Comparison of ENCODE assay signal across 9 cellular contexts in the genomic region with DNA sequence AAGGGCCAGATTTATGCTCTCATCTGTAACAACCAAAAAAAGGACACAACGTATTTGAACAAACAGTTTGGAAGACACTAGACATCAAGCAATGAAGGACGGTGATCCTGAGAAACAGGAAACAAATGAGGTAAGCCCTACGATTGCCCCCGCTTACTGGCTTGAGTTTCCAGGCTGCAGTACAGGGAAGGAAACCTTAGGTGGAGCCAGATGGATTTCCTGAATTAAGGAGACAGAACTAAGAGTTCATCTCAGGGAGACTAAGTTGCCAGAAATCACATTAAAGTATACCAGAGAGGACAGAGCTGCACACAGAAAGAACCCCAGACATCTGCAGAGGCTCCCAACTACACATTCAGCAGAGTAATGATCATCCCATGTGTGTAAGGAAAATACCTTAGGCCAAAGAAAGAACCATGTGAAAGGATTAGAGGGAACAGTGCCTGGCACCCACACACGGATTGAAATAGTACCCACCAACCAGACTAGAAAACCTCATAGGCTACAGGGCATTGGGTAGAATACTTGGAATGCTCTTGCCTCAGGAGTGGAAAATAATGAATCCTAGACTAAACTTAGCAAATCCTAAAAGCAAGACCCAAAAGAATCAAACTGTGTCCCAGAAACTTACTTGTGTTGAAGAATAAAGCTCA.
DNase-seq lines count a peak whose midpoint lies in the region; ATAC-seq, FAIRE-seq and TF ChIP-seq lines count a peak whose summit lies in the region.
"Had no signal": no experiment of that assay in that cellular context is flagged by ENCODE, and none has a peak within 500 bp of the region (broad histone marks: within the 10 kb centered on the region; RNA-seq: fewer than 3 reads in every experiment).

No MANE protein-coding gene starts in this region.

- H3K79me2 ChIP-seq in keratinocyte (ENCODE audit: control insufficient read depth, insufficient read depth, low read length): no peaks in the 10 kb centered on the region

- H4K20me1 ChIP-seq in keratinocyte (ENCODE audit: control insufficient read depth, extremely low read depth, insufficient read depth, low read length): no peaks in the 10 kb centered on the region

- TF ChIP-seq CTCF in AG09319 (IDR thresholded peaks at IDR 0.05; ENCODE audit: low read depth, low read length): peak; percentile 34
- TF ChIP-seq CTCF in adrenal gland (IDR thresholded peaks at IDR 0.05): peak; percentile 30 to 60 (median 54)
- TF ChIP-seq CTCF in keratinocyte (optimal IDR thresholded peaks at IDR 0.05 in 1 of 3, IDR thresholded peaks at IDR 0.05 in 1 of 3, conservative IDR thresholded peaks at IDR 0.05 in 1 of 3; ENCODE audit: extremely low read depth in 1 of 3, insufficient read depth in 2 of 3, low read length in 3 of 3): peak in 2 of 3 experiments; percentile 16 to 17

- peaks cover 3 to 12% (median 4%) of the 10 kb centered on the region in 5 donors for H3K27me3 Mint-ChIP-seq in naive thymus-derived CD8-positive, alpha-beta T cell

- POLR2A ChIA-PET in naive thymus-derived CD8-positive, alpha-beta T cell (lab: Charles Lee): interaction anchor here (0.6 kb wide), 1 partner anchor 16 kb away, joined by 3 read pairs; no protein-coding TSS in a partner anchor

- 17 to 25% (median 20%) methylated on average over 5 of the region's 5 CpGs for WGBS in adrenal gland, 4 donors

- H3K36me3 ChIP-seq in adrenal gland (replicated peaks in 1 of 2): no peaks in the 10 kb centered on the region
- H3K36me3 ChIP-seq in keratinocyte (ENCODE audit: control insufficient read depth in 2 of 2, extremely low read depth in 1 of 2, insufficient read depth in 2 of 2, low read length in 2 of 2): no peaks in the 10 kb centered on the region

- ATAC-seq in naive thymus-derived CD8-positive, alpha-beta T cell: no peak
- ATAC-seq in GM21367 (IDR thresholded peaks at IDR 0.05; ENCODE audit: unreplicated experiment): no peak

- H2AFZ ChIP-seq in keratinocyte (ENCODE audit: control insufficient read depth, low read length): no peak overlapping the region

- H3K9me1 ChIP-seq in keratinocyte (ENCODE audit: control insufficient read depth, extremely low read depth, insufficient read depth, low read length): no peaks in the 10 kb centered on the region

- H3K36me3 Mint-ChIP-seq in naive thymus-derived CD8-positive, alpha-beta T cell: peaks cover 0 to 12% (median 5%) of the 10 kb centered on the region in 3 donors
- H3K36me3 Mint-ChIP-seq: activated naive CD4-positive, alpha-beta T cell treated with anti-CD3 and anti-CD28 coated beads, Interleukin-2, amount 50 U/mL, for 24 hours had no signal

- H3K9ac ChIP-seq in keratinocyte (ENCODE audit: control insufficient read depth, extremely low read depth, insufficient read depth, low read length): no peak overlapping the region

- H3K4me1 ChIP-seq in adrenal gland (replicated peaks in 1 of 2) (no peaks in the 10 kb centered on the region), keratinocyte (ENCODE audit: control insufficient read depth, extremely low read depth, insufficient read depth, low read length) (no peaks in the 10 kb centered on the region)

- no peak overlapping the region for H3K4me2 ChIP-seq in keratinocyte (ENCODE audit: control insufficient read depth, extremely low read depth, insufficient read depth, low read depth, low read length)

- H3K27ac ChIP-seq in adrenal gland (no peak overlapping the region), keratinocyte (ENCODE audit: control insufficient read depth, insufficient read depth, low read length) (no peak overlapping the region)

- TF ChIP-seq POLR2A in adrenal gland (IDR thresholded peaks at IDR 0.05): no peak

- no peak overlapping the region for H3K27ac Mint-ChIP-seq in naive thymus-derived CD8-positive, alpha-beta T cell
- H3K27ac Mint-ChIP-seq: activated naive CD4-positive, alpha-beta T cell treated with anti-CD3 and anti-CD28 coated beads, Interleukin-2, amount 50 U/mL, for 24 hours had no signal

- H3K27me3 ChIP-seq in adrenal gland: no peaks in the 10 kb centered on the region
- H3K27me3 ChIP-seq in keratinocyte (ENCODE audit: control insufficient read depth, extremely low read depth, insufficient read depth, low read length): no peaks in the 10 kb centered on the region

- DNase-seq in AG09319 (ENCODE audit: extremely low read depth, low read depth): no peak
- DNase-seq in HT1080 (ENCODE audit: low read depth): peak; percentile 40
- DNase-seq in adrenal gland: peak; percentile 18 to 59 (median 26)
- DNase-seq in keratinocyte (ENCODE audit: low read depth, low spot score): no peak
- DNase-seq in naive thymus-derived CD8-positive, alpha-beta T cell: no peak
- DNase-seq in NCI-H128 (lab: John Stamatoyannopoulos, UW; ENCODE audit: unreplicated experiment): no peak
- no peak for DNase-seq in NK-92 (lab: John Stamatoyannopoulos, UW; ENCODE audit: unreplicated experiment)

- peaks cover 0 to 16% (median 4%) of the 10 kb centered on the region in 9 donors for H3K9me3 Mint-ChIP-seq in naive thymus-derived CD8-positive, alpha-beta T cell

- no peak overlapping the region for H3K4me3 ChIP-seq in adrenal gland
- H3K4me3 ChIP-seq in keratinocyte (ENCODE audit: control insufficient read depth in 2 of 3, extremely low read depth in 1 of 3, insufficient read depth in 2 of 3, low read depth in 1 of 3, low read length in 3 of 3): no peak overlapping the region

- peaks cover 0 to 2% (median 0%) of the 10 kb centered on the region in 4 donors for H3K4me1 Mint-ChIP-seq in naive thymus-derived CD8-positive, alpha-beta T cell
- H3K4me1 Mint-ChIP-seq: activated naive CD4-positive, alpha-beta T cell treated with anti-CD3 and anti-CD28 coated beads, Interleukin-2, amount 50 U/mL, for 24 hours had no signal

- dilution Hi-C loops in keratinocyte (cut with MboI; ENCODE audit: extremely low pct_ligation_motif_present, low sequenced_read_pairs): no loop called here

- FAIRE-seq in keratinocyte (lab: Jason Lieb, UNC): no peak

- no peak overlapping the region for H3K4me3 Mint-ChIP-seq in naive thymus-derived CD8-positive, alpha-beta T cell
- H3K4me3 Mint-ChIP-seq: activated naive CD4-positive, alpha-beta T cell treated with anti-CD3 and anti-CD28 coated beads, Interleukin-2, amount 50 U/mL, for 24 hours had no signal

- H3K9me3 ChIP-seq in adrenal gland (replicated peaks in 1 of 3) (no peaks in the 10 kb centered on the region), keratinocyte (ENCODE audit: control insufficient read depth, low read depth, low read length) (no peaks in the 10 kb centered on the region)

- intact Hi-C loops in adrenal gland (cut with DNase I): no loop called here

Comparison
In these comparisons a context has a peak if more than half of its experiments do, and no peak if none do; other contexts are left out.
1. DNase-seq: peak in HT1080 (single experiment) and adrenal gland (7 of 7); none in AG09319 (single experiment), keratinocyte (single experiment), naive thymus-derived CD8-positive, alpha-beta T cell (0 of 10), NCI-H128 (single experiment) and NK-92 (single experiment).
2. Peak in every context shown above with its lines, with median percentiles within 50 percentile points of each other: CTCF ChIP-seq.